7 cellular contexts compared by ENCODE assay signal in genomic region chr5:171957591-171958251, GRCh38. TPM values are rescaled to one million over a fixed set of nuclear protein-coding genes. Genes with fewer than 3 reads are reported as not detected.
DNase-seq lines count a peak whose midpoint lies in the region; ATAC-seq and TF ChIP-seq lines count a peak whose summit lies in the region.

No MANE protein-coding gene starts in this region.

- CTCF ChIA-PET in Panc1 (lab: Charles Lee), result no interaction called here

- POLR2A ChIA-PET in Panc1 (lab: Charles Lee), result no interaction called here

- H3K27me3 ChIP-seq in Panc1 (ENCODE audit: control insufficient read depth, insufficient read depth, low read length) (no peaks in the 10 kb centered on the region), esophagus (ENCODE audit: control insufficient read depth in 1 of 2, insufficient read depth in 2 of 2, low read length in 2 of 2) (no peaks in the 10 kb centered on the region)

- DNase-seq in Panc1 (ENCODE audit: low read depth, low spot score), result no peak
- peak; percentile 34 for DNase-seq in stimulated activated CD8-positive, alpha-beta memory T cell treated with anti-CD3 and anti-CD28 coated beads, Interleukin-4, amount 100 ng/mL, for 24 hours (ENCODE audit: low read depth)
- no peak for DNase-seq in pons (ENCODE audit: low spot score)

- TF ChIP-seq CTCF in Panc1 (IDR thresholded peaks at IDR 0.05), result no peak

- in situ Hi-C loops in Panc1 (cut with HindIII; ENCODE audit: low pct_unique_long_range_greater_than_20kb, low sequenced_read_pairs), result no loop called here

- H3K4me3 ChIP-seq in Panc1 (ENCODE audit: low read depth in 2 of 2, low read length in 2 of 2) (0 out of 4 replicates have a peak overlapping the region, but pooled peaks of 1 of the 2 experiments have one; percentile 16), esophagus (ENCODE audit: low read depth in 1 of 2, low read length in 2 of 2) (no peak overlapping the region)

- 49 to 60% methylated on average over 9 of the region's 9 CpGs for WGBS in esophagus, 2 donors

- ATAC-seq in GM21825 (IDR thresholded peaks at IDR 0.05; ENCODE audit: unreplicated experiment) (peak; percentile 59), Panc1 (no peak), HG02870 (IDR thresholded peaks at IDR 0.05; ENCODE audit: unreplicated experiment) (no peak), GM21717 (IDR thresholded peaks at IDR 0.05; ENCODE audit: unreplicated experiment) (no peak)

- intact Hi-C loops in Panc1 (cut with micrococcal nuclease; ENCODE audit: unreplicated experiment), result no loop called here

- H3K36me3 ChIP-seq in Panc1 (ENCODE audit: control insufficient read depth, insufficient read depth, low read length) (no peaks in the 10 kb centered on the region), esophagus (ENCODE audit: control insufficient read depth in 2 of 2, insufficient read depth in 2 of 2, low read length in 1 of 2) (peaks cover 0 to 2% of the 10 kb centered on the region in 2 donors)

- H3K27ac ChIP-seq in Panc1 (ENCODE audit: low read length) (peak overlapping the region; percentile 95), esophagus (ENCODE audit: low read depth in 2 of 2, low read length in 1 of 2) (peak overlapping the region; percentile 45 to 68)

- no TSS peak for BruUV-seq in Panc1 (replicated peaks; lab: Mats Ljungman, UMichigan)

- no peaks in the 10 kb centered on the region for H3K9me3 ChIP-seq in Panc1 (ENCODE audit: control insufficient read depth, insufficient read depth, low read depth, low read length)
- no peaks in the 10 kb centered on the region for H3K9me3 ChIP-seq in esophagus (ENCODE audit: control insufficient read depth in 2 of 2, insufficient read depth in 1 of 2, low read depth in 1 of 2, low read length in 1 of 2)

- H3K4me1 ChIP-seq in Panc1 (ENCODE audit: control insufficient read depth, insufficient read depth, low read length), result peaks cover 82% of the 10 kb centered on the region
- H3K4me1 ChIP-seq in esophagus (ENCODE audit: control insufficient read depth in 2 of 2, insufficient read depth in 2 of 2, low read length in 1 of 2), result peaks cover 6 to 8% of the 10 kb centered on the region in 2 donors

RNA-seq across cellular contexts. Expression of gene FBXW11, which starts 48.7 kb away (rescaled TPM):
- 111 TPM for total RNA-seq in Panc1 (2021; ENCODE audit: unreplicated experiment)
- polyA plus RNA-seq in Panc1 (2012; ENCODE audit: insufficient read length), result 49.1 TPM
- polyA plus RNA-seq in esophagus, result 10 to 100 TPM in 1 of 2 donors, 1 to 10 TPM in 1; 8.9 to 17.4 TPM
